8 cellular contexts compared by ENCODE assay signal in the genomic region with DNA sequence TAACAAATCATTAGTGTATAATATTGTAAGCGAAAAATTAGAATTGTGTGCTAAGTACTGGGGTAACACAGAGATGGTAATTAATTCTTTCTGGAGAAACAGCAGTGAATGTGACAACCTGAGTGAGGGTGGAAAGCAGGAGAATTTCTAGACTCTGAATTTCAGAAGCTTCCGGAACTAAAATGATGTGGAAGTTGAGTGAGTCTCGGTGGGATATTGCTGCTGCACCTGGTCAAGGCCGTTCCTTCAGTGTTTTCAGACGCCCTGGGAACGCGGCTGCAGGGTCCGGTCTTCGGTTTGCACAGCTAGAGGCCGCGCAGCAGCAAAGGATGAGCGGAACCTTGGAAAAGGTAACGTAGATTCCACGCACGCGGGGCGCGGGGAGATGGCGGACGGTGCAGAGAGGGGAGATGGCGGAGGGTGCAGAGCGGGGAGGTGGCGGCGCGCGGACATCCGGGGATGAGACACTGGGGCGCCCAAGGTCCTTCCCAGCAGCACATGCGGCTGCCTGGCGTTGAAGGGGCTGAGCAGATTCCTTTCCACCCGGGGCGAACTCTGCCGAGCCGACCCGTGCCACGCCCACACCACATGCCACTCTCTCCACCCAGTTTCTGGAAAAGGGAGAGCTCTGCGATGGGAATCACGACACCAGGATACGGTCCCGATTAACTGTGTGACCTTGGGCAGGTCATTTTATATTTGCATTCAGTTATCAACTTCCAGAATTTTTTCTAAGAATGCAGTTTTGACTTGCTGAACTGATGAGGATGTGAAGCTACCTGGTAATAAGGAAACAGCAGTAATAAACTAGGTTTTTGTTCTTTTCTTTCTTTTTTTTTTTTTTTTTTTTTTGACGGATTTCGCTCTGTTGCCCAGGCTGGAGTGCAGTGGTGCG. TPM values are rescaled to one million over a fixed set of nuclear protein-coding genes. Genes with fewer than 3 reads are reported as not detected.
DNase-seq lines count a peak whose midpoint lies in the region; ATAC-seq, FAIRE-seq and TF ChIP-seq lines count a peak whose summit lies in the region.

TSS of gene MRPL48 (plus strand) at position 232 of the 895 bp plus-strand sequence. CDS start at position 330, 98 bp downstream.

- H3K4me2 ChIP-seq in A549 (peak within 1 kb of the TSS; percentile 94), mammary epithelial cell (ENCODE audit: insufficient read depth, low read depth, low read length) (peak within 1 kb of the TSS; percentile 84)

- H2AFZ ChIP-seq in mammary epithelial cell (ENCODE audit: low read depth, low read length) = peak within 1 kb of the TSS; percentile 93

- TF ChIP-seq POLR2A in A549 (IDR thresholded peaks at IDR 0.05; ENCODE audit: low read length) = peak; percentile 73

- peaks cover 4% of the 10 kb centered on the region in 3 donors for H3K27me3 Mint-ChIP-seq in immature natural killer cell (ENCODE audit: low read depth in 3 of 3)

- H3K4me1 Mint-ChIP-seq in immature natural killer cell = peaks cover 24 to 26% of the 10 kb centered on the region in 2 donors

- H3K4me3 ChIP-seq in A549 (peak within 1 kb of the TSS; percentile 78), WERI-Rb-1 (ENCODE audit: low read depth, low read length) (peak within 1 kb of the TSS; percentile 94), mammary epithelial cell (replicated peaks in 1 of 3; ENCODE audit: insufficient read depth in 1 of 3, low read depth in 2 of 3, low read length in 3 of 3) (peak within 1 kb of the TSS; percentile 71 to 100 (median 74))

- peak; percentile 99 for ATAC-seq in A549
- peak; percentile 95 for ATAC-seq in GM18868 (IDR thresholded peaks at IDR 0.05; ENCODE audit: unreplicated experiment)
- ATAC-seq in HG03135 (IDR thresholded peaks at IDR 0.05; ENCODE audit: unreplicated experiment) = peak; percentile 96

- POLR2A ChIA-PET in A549 (lab: Yijun Ruan, JAX) = interaction anchor here (0.6 to 2.1 kb wide), 21 partner anchors 9 to 653 kb away, joined by 3 to 81 read pairs (median 4); partner anchors contain the start of genes COA4, FAM168A, PAAF1 and RAB6A

- DNase-seq in A549 (ENCODE audit: low read depth in 1 of 2, low spot score in 1 of 2) = peak; percentile 98
- DNase-seq in NCI-H2196 treated with DMSO at 0.1 percent for 48 hours (lab: John Stamatoyannopoulos, UW; ENCODE audit: unreplicated experiment) = peak; percentile 95
- peak; percentile 95 for DNase-seq in WERI-Rb-1
- DNase-seq in mammary epithelial cell = peak; percentile 91
- DNase-seq in immature natural killer cell = peak; percentile 85 to 89 (median 87)
- DNase-seq in smooth muscle cell of the brain vasculature (ENCODE audit: low read depth, low spot score) = peak; percentile 87

- TF ChIP-seq EP300 in A549 (IDR thresholded peaks at IDR 0.05) = no peak

- BruUV-seq in mammary epithelial cell (replicated peaks; lab: Mats Ljungman, UMichigan) = TSS peak; percentile 81

- peak within 1 kb of the TSS; percentile 85 for H3K9ac ChIP-seq in mammary epithelial cell (ENCODE audit: insufficient read depth, low read length)

- intact Hi-C loops in mammary epithelial cell (cut with micrococcal nuclease) = loop anchor here (1.0 kb wide), 2 partner anchors 9 to 88 kb away; partner anchors contain the start of genes COA4 and PAAF1

- peaks cover 18% of the 10 kb centered on the region for H3K79me2 ChIP-seq in mammary epithelial cell (ENCODE audit: insufficient read depth, low read length)

- H3K27ac ChIP-seq in A549 = peak within 1 kb of the TSS; percentile 91 to 96
- H3K27ac ChIP-seq in WERI-Rb-1 = peak within 1 kb of the TSS; percentile 98
- peak within 1 kb of the TSS; percentile 76 for H3K27ac ChIP-seq in mammary epithelial cell (ENCODE audit: insufficient read depth, low read depth, low read length)

- peak within 1 kb of the TSS; percentile 91 to 99 (median 98) for H3K27ac Mint-ChIP-seq in immature natural killer cell

- in situ Hi-C loops in mammary epithelial cell (cut with MboI; ENCODE audit: low sequenced_read_pairs in 2 of 2) = no loop called here

- H3K4me1 ChIP-seq in A549 = peaks cover 30% of the 10 kb centered on the region; the same call in 2 of the 3 replicates
- H3K4me1 ChIP-seq in mammary epithelial cell (ENCODE audit: insufficient read depth, low read length) = peaks cover 12% of the 10 kb centered on the region

- H3K36me3 Mint-ChIP-seq in immature natural killer cell = peaks cover 0 to 3% (median 0%) of the 10 kb centered on the region in 3 donors

- H3K9me3 ChIP-seq in A549 = no peaks in the 10 kb centered on the region
- H3K9me3 ChIP-seq in WERI-Rb-1 (ENCODE audit: severe bottlenecking) = no peaks in the 10 kb centered on the region
- no peaks in the 10 kb centered on the region for H3K9me3 ChIP-seq in mammary epithelial cell (replicated peaks; ENCODE audit: insufficient read depth, low read length)

- peak within 1 kb of the TSS; percentile 98 to 100 (median 99) for H3K4me3 Mint-ChIP-seq in immature natural killer cell

- FAIRE-seq in A549 (lab: Jason Lieb, UNC) = no peak

- no peaks in the 10 kb centered on the region for H3K27me3 ChIP-seq in WERI-Rb-1 (ENCODE audit: insufficient read depth, low read depth, severe bottlenecking)
- H3K27me3 ChIP-seq in mammary epithelial cell (ENCODE audit: insufficient read depth, low read length) = no peaks in the 10 kb centered on the region

- CTCF ChIA-PET in A549 (lab: Yijun Ruan, JAX) (interaction anchor here (1.0 to 1.9 kb wide), 4 partner anchors 9 to 468 kb away, joined by 3 to 7 read pairs (median 5); partner anchors contain the start of gene RAB6A), mammary epithelial cell (lab: Charles Lee; ENCODE audit: low non-redundant PET) (no interaction called here)

- H3K9me3 Mint-ChIP-seq in immature natural killer cell = no peaks in the 10 kb centered on the region

- H4K20me1 ChIP-seq in mammary epithelial cell (ENCODE audit: insufficient read depth, low read length) = no peaks in the 10 kb centered on the region

- H3K36me3 ChIP-seq in WERI-Rb-1 (peaks cover 3% of the 10 kb centered on the region), mammary epithelial cell (ENCODE audit: insufficient read depth, low read length) (no peaks in the 10 kb centered on the region)

- under 1% methylated on average over 43 of the region's 43 CpGs for WGBS in A549 (ENCODE audit: missing lambda C conversion rate)
- 6% methylated on average over 28 of the region's 43 CpGs for WGBS in mammary epithelial cell (ENCODE audit: low coverage, missing lambda C conversion rate)

- TF ChIP-seq CTCF in A549 (IDR thresholded peaks at IDR 0.05) = no peak
- TF ChIP-seq CTCF in WERI-Rb-1 (IDR thresholded peaks at IDR 0.05; ENCODE audit: low read depth, low read length) = no peak
- no peak for TF ChIP-seq CTCF in mammary epithelial cell (conservative IDR thresholded peaks at IDR 0.05 in 1 of 2, IDR thresholded peaks at IDR 0.05 in 1 of 2; ENCODE audit: extremely low read depth in 1 of 2, insufficient read depth in 1 of 2, low read depth in 1 of 2, low read length in 2 of 2)

- TF ChIP-seq RAD21 in A549 (conservative IDR thresholded peaks at IDR 0.05 in 1 of 2, IDR thresholded peaks at IDR 0.05 in 1 of 2) = peak in 1 of 2 experiments; percentile 14; a peak in 1 of 5 replicates

- dilution Hi-C loops in mammary epithelial cell (cut with HindIII; ENCODE audit: low sequenced_read_pairs) = no loop called here

TF ChIP-seq in A549, 52 proteins besides CTCF, POLR2A, EP300 and RAD21 (continues in another document):
- peak; percentile 84 for TF ChIP-seq PHF8 (IDR thresholded peaks at IDR 0.05; ENCODE audit: borderline replicate concordance, low read depth)
- TF ChIP-seq HOXB13 (CRISPR knock-in tag; IDR thresholded peaks at IDR 0.05; ENCODE audit: low read depth) = 0 out of 2 replicates have a peak, but pooled peaks have one; percentile 60
- no peak for TF ChIP-seq FOSL2 (IDR thresholded peaks at IDR 0.05)
- TF ChIP-seq FOSL2 (CRISPR knock-in tag; IDR thresholded peaks at IDR 0.05) = peak; percentile 54
- TF ChIP-seq ATOH8 (CRISPR knock-in tag; IDR thresholded peaks at IDR 0.05; ENCODE audit: low read depth) = no peak
- no peak for TF ChIP-seq CBX8 (IDR thresholded peaks at IDR 0.05)
- TF ChIP-seq ZSCAN20 (CRISPR knock-in tag; IDR thresholded peaks at IDR 0.05) = no peak
- TF ChIP-seq, protein P1, sequence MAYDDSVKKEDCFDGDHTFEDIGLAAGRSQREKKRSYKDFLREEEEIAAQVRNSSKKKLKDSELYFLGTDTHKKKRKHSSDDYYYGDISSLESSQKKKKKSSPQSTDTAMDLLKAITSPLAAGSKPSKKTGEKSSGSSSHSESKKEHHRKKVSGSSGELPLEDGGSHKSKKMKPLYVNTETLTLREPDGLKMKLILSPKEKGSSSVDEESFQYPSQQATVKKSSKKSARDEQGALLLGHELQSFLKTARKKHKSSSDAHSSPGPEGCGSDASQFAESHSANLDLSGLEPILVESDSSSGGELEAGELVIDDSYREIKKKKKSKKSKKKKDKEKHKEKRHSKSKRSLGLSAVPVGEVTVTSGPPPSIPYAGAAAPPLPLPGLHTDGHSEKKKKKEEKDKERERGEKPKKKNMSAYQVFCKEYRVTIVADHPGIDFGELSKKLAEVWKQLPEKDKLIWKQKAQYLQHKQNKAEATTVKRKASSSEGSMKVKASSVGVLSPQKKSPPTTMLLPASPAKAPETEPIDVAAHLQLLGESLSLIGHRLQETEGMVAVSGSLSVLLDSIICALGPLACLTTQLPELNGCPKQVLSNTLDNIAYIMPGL (CRISPR knock-in tag; IDR thresholded peaks at IDR 0.05; ENCODE audit: borderline replicate concordance) = no peak
- TF ChIP-seq FOXS1 (CRISPR knock-in tag; IDR thresholded peaks at IDR 0.05) = no peak

RNA-seq across cellular contexts. Expression of gene MRPL48, which starts in this region (rescaled TPM):
- 103 and 104 TPM in 2 replicates for polyA plus RNA-seq in A549 (2011; rRNA removed)
- polyA plus RNA-seq in A549 (2012; cell fraction: cytosol; rRNA removed) = 37.4 and 43.6 TPM in 2 replicates
- 12.2 and 12.7 TPM in 2 replicates for polyA plus RNA-seq in A549 (2012; cell fraction: nucleus; rRNA removed)
- 55.5 to 60.0 TPM (median 57.2 TPM) in 3 replicates for polyA plus RNA-seq in A549 (2017; fragmentation: RNase III; extraction: RNeasy Plus Mini Kit Qiagen cat#74134 plus additional on column Dnase treatment)
- polyA minus RNA-seq in A549 (2011; rRNA and poly(A)+ RNA removed) = 13.4 and 17.9 TPM in 2 replicates
- 10 to 100 TPM; 12.8 to 35.1 TPM for total RNA-seq in mammary epithelial cell
- 34.0 TPM for polyA plus RNA-seq in mammary epithelial cell
- 33.3 TPM for polyA minus RNA-seq in mammary epithelial cell
- 100 to 1,000 TPM in 1 of 3 donors, 10 to 100 TPM in 2; 55.8 to 106 (median 91.5) TPM for polyA plus RNA-seq in immature natural killer cell

Comparison
In these comparisons a context has a peak if more than half of its experiments do, and no peak if none do; other contexts are left out.
1. Peak in every context shown above with its lines: DNase-seq, ATAC-seq, H3K4me3 ChIP-seq and H3K27ac ChIP-seq.